Comparison of ENCODE assay signal across 8 cellular contexts in the genomic region with DNA sequence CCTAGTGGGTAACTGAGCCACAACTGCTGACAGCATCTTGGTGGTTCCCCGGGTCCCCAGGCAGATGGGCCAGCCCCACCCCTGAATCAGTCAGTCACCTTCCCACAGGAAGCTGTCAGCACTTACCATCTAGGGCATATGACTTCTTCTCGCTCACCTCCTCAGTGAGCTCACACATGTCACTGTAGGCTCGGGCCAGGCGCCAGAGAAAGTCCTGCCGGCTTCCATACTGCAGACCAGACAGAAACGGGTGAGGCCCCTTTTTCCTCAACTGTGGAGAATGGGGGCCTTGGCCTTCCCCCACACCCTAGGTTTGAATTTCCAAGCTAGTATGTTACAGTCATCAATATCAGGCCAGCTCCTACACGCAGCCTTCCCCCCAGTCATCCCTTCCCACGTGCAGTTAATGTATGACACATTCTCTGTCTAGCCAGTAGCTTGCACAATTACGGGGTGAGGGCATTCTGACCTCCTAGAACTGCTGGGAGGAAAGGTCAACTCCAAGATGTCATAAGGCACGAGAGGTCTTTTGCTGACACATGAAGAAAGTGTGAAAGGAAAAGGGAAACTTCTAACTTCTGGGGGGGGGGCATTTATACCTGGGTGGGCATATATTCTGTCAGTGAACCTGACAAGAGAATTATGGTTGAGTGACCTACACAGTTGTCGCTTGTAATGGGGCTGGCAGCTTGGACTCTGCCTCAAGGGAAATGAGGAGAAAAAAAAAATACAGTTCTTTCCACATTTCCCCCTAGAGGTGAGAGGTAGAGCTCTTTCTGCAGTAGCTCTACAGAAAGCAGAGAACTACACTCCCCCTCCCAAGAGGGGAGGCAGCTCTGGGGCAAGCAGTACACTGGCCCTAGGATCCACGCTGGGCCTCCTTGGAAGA. TPM values are rescaled to one million over a fixed set of nuclear protein-coding genes. Genes with fewer than 3 reads are reported as not detected.
A peak's percentile ranks its signal among the peaks of the same experiment; 100 is the strongest.
DNase-seq lines count a peak whose midpoint lies in the region; FAIRE-seq and TF ChIP-seq lines count a peak whose summit lies in the region.

No MANE protein-coding gene starts in this region.

- H3K79me2 ChIP-seq in astrocyte (ENCODE audit: insufficient read depth, low read length): no peaks in the 10 kb centered on the region

- H3K4me3 Mint-ChIP-seq in astrocyte (ENCODE audit: unreplicated experiment): peak overlapping the region; percentile 8
- H3K4me3 Mint-ChIP-seq in neural crest cell: peak overlapping the region; percentile 69
- H3K4me3 Mint-ChIP-seq in mesothelial cell of epicardium: no peak overlapping the region

- H3K27me3 ChIP-seq in astrocyte (ENCODE audit: insufficient read depth, low read length): no peaks in the 10 kb centered on the region

- H3K9ac ChIP-seq in astrocyte (ENCODE audit: low read length): peak overlapping the region; percentile 7

- no peak overlapping the region for H2AFZ ChIP-seq in astrocyte (ENCODE audit: low read depth, low read length)

- no peaks in the 10 kb centered on the region for H3K9me3 ChIP-seq in astrocyte (ENCODE audit: insufficient read depth, low read depth, low read length)

- DNase-seq in GM04503 (ENCODE audit: low read depth): peak; percentile 72
- peak; percentile 68 for DNase-seq in RPMI7951 (ENCODE audit: low read depth)
- peak; percentile 53 for DNase-seq in astrocyte (ENCODE audit: low read depth)
- no peak for DNase-seq in neural crest cell (ENCODE audit: low read depth, low spot score)
- no peak for DNase-seq in SHP77 treated with DMSO at 0.1 percent for 48 hours (lab: John Stamatoyannopoulos, UW)
- no peak for DNase-seq in mesothelial cell of epicardium (ENCODE audit: low spot score in 2 of 2, unreplicated experiment in 2 of 2)
- DNase-seq in NCI-H128 (lab: John Stamatoyannopoulos, UW; ENCODE audit: unreplicated experiment): no peak
- no peak for DNase-seq in ecto neural progenitor cell (ENCODE audit: low spot score)

- peaks cover 34% of the 10 kb centered on the region for H4K20me1 ChIP-seq in astrocyte (ENCODE audit: insufficient read depth, low read length)

- H3K27ac ChIP-seq in astrocyte (ENCODE audit: low read depth, low read length): peak overlapping the region; percentile 52

- no peaks in the 10 kb centered on the region for H3K27me3 Mint-ChIP-seq in astrocyte (ENCODE audit: low read depth, unreplicated experiment)
- H3K27me3 Mint-ChIP-seq in neural crest cell (ENCODE audit: low read depth): no peaks in the 10 kb centered on the region
- H3K27me3 Mint-ChIP-seq in mesothelial cell of epicardium (ENCODE audit: low read depth): no peaks in the 10 kb centered on the region

- no peaks in the 10 kb centered on the region for H3K9me3 Mint-ChIP-seq in astrocyte (ENCODE audit: unreplicated experiment)
- H3K9me3 Mint-ChIP-seq in neural crest cell: no peaks in the 10 kb centered on the region
- H3K9me3 Mint-ChIP-seq in mesothelial cell of epicardium: no peaks in the 10 kb centered on the region

- H3K4me2 ChIP-seq in astrocyte (ENCODE audit: low read length): peak overlapping the region; percentile 17

- H3K4me1 Mint-ChIP-seq in astrocyte (ENCODE audit: low read depth, unreplicated experiment) (peaks cover 16% of the 10 kb centered on the region), neural crest cell (peaks cover 28% of the 10 kb centered on the region), mesothelial cell of epicardium (no peaks in the 10 kb centered on the region)

- H3K36me3 Mint-ChIP-seq in astrocyte (ENCODE audit: low read depth, unreplicated experiment) (peaks cover 15% of the 10 kb centered on the region), neural crest cell (ENCODE audit: low read depth) (peaks cover 7% of the 10 kb centered on the region), mesothelial cell of epicardium (peaks cover 6% of the 10 kb centered on the region)

- H3K4me1 ChIP-seq in astrocyte (ENCODE audit: insufficient read depth, low read length): peaks cover 10% of the 10 kb centered on the region

- H3K36me3 ChIP-seq in astrocyte (ENCODE audit: insufficient read depth, low read length): peaks cover 26% of the 10 kb centered on the region

- H3K27ac Mint-ChIP-seq in astrocyte (ENCODE audit: unreplicated experiment) (peak overlapping the region; percentile 91), neural crest cell (ENCODE audit: unreplicated experiment) (peak overlapping the region; percentile 81), mesothelial cell of epicardium (no peak overlapping the region)

- no peak for FAIRE-seq in astrocyte (lab: Jason Lieb, UNC)

- TF ChIP-seq CTCF in astrocyte (IDR thresholded peaks at IDR 0.05; ENCODE audit: insufficient read depth, low read depth, low read length) (no peak), neural crest cell (conservative IDR thresholded peaks at IDR 0.05) (no peak), mesothelial cell of epicardium (IDR thresholded peaks at IDR 0.05; ENCODE audit: unreplicated experiment) (no peak)

- H3K4me3 ChIP-seq in astrocyte (ENCODE audit: insufficient read depth, low read depth, low read length): no peak overlapping the region

RNA-seq across cellular contexts. Expression of a gene that starts 10.9 kb away (rescaled TPM):
- total RNA-seq in RPMI7951 (2014; rRNA removed; shearing (Covaris generic)): 13.6 and 17.0 TPM in 2 replicates
- total RNA-seq in astrocyte: 32.0 and 32.6 TPM in 2 replicates
- 30.7 and 32.2 TPM in 2 replicates for total RNA-seq in neural crest cell
- total RNA-seq in mesothelial cell of epicardium: 25.1 to 29.3 TPM (median 26.9 TPM) in 3 replicates

RNA-seq across cellular contexts. Expression of a gene that starts 19.7 kb away (rescaled TPM):
- 4.6 and 6.1 TPM in 2 replicates for total RNA-seq in RPMI7951 (2014; rRNA removed; shearing (Covaris generic))
- total RNA-seq in astrocyte (6.4 and 7.3 TPM in 2 replicates), neural crest cell (9.1 and 9.9 TPM in 2 replicates), mesothelial cell of epicardium (12.6 to 15.8 TPM (median 14.4 TPM) in 3 replicates)

RNA-seq across cellular contexts. Expression of a gene that starts 25.6 kb away (rescaled TPM):
- total RNA-seq in RPMI7951 (2014; rRNA removed; shearing (Covaris generic)): not detected in 2 replicates
- total RNA-seq in astrocyte (0.19 TPM in 1 of 2 replicates, not detected in the other), neural crest cell (0.44 and 0.61 TPM in 2 replicates), mesothelial cell of epicardium (0.44 to 0.47 TPM (median 0.45 TPM) in 3 replicates)

RNA-seq across cellular contexts. Expression of a gene that starts 49.2 kb away (rescaled TPM):
- 13.8 and 15.7 TPM in 2 replicates for total RNA-seq in RPMI7951 (2014; rRNA removed; shearing (Covaris generic))
- 3.6 and 5.6 TPM in 2 replicates for total RNA-seq in astrocyte
- total RNA-seq in neural crest cell: 28.9 and 29.2 TPM in 2 replicates
- 8.2 to 9.3 TPM (median 8.3 TPM) in 3 replicates for total RNA-seq in mesothelial cell of epicardium

Comparison
In these comparisons a context has a peak if more than half of its experiments do, and no peak if none do; other contexts are left out.
1. DNase-seq: peak in GM04503 (single experiment), RPMI7951 (single experiment) and astrocyte (single experiment); none in neural crest cell (single experiment), SHP77 treated with DMSO at 0.1 percent for 48 hours (single experiment), mesothelial cell of epicardium (0 of 2), NCI-H128 (single experiment) and ecto neural progenitor cell (single experiment).